ENCODE assay signal across 11 cellular contexts in the genomic region with DNA sequence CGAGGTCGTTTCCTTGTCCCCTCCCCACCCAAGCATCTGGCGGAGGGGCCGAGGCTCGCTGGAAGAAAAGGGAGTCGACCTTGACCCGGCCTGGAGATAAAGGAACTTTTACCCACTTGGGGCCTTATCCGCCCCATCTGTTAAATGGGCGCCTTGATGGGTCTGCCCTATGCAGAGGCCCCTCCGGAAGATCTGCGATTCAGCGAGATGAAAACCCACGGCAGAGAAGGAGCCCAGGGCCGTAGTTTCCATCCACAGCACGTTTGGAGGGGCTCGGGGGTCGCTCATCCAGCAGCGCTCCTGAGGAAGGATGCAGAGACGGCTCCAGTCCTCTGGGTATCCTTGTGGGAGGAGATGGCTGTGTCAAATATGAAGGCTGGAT. TPM values are rescaled to one million over a fixed set of nuclear protein-coding genes. Genes with fewer than 3 reads are reported as not detected.
DNase-seq lines count a peak whose midpoint lies in the region; ATAC-seq and TF ChIP-seq lines count a peak whose summit lies in the region.
"Had no signal": no experiment of that assay in that cellular context is flagged by ENCODE, and none has a peak within 500 bp of the region (broad histone marks: within the 10 kb centered on the region; RNA-seq: fewer than 3 reads in every experiment).

No MANE protein-coding gene starts in this region.

- no peaks in the 10 kb centered on the region for H3K36me3 Mint-ChIP-seq in CD8-positive, alpha-beta T cell
- no peaks in the 10 kb centered on the region for H3K36me3 Mint-ChIP-seq in naive thymus-derived CD8-positive, alpha-beta T cell
- no peaks in the 10 kb centered on the region for H3K36me3 Mint-ChIP-seq in HFFc6 (ENCODE audit: low read depth)

- peak overlapping the region; percentile 83 for H3K4me2 ChIP-seq in MM.1S (ENCODE audit: low read depth, low read length)

- no peak overlapping the region for H3K27ac ChIP-seq in CD8-positive, alpha-beta T cell (ENCODE audit: low read depth, low read length)
- H3K27ac ChIP-seq in MM.1S (ENCODE audit: low read length) = no peak overlapping the region
- peak overlapping the region; percentile 18 for H3K27ac ChIP-seq in effector memory CD4-positive, alpha-beta T cell (ENCODE audit: insufficient read depth, low read length, poor library complexity, severe bottlenecking)
- H3K27ac ChIP-seq: neutrophil, tibial artery had no signal

- CTCF ChIA-PET in CD8-positive, alpha-beta T cell (lab: Charles Lee) = no interaction called here

- no peaks in the 10 kb centered on the region; the same call in 1 of the 2 replicates for H3F3A ChIP-seq in MM.1S (ENCODE audit: insufficient read depth, low read length)

- peaks cover 15% of the 10 kb centered on the region for H3K4me1 ChIP-seq in CD8-positive, alpha-beta T cell (ENCODE audit: insufficient read depth, low read length)
- peaks cover 26% of the 10 kb centered on the region for H3K4me1 ChIP-seq in MM.1S (ENCODE audit: low read length)
- peaks cover 12% of the 10 kb centered on the region for H3K4me1 ChIP-seq in effector memory CD4-positive, alpha-beta T cell (ENCODE audit: control insufficient read depth, insufficient read depth, low read length, poor library complexity, severe bottlenecking)

- H3K9me3 Mint-ChIP-seq in CD8-positive, alpha-beta T cell = no peaks in the 10 kb centered on the region
- H3K9me3 Mint-ChIP-seq in naive thymus-derived CD8-positive, alpha-beta T cell = no peaks in the 10 kb centered on the region
- no peaks in the 10 kb centered on the region for H3K9me3 Mint-ChIP-seq in HFFc6

- no peak for DNase-seq in CD8-positive, alpha-beta T cell
- DNase-seq in MM.1S (no peak), inferior parietal cortex (ENCODE audit: extremely low spot score) (no peak), NOMO-1 treated with DMSO at 0.1 percent for 48 hours (lab: John Stamatoyannopoulos, UW; ENCODE audit: unreplicated experiment) (no peak), HFFc6 (no peak)
- DNase-seq in effector memory CD4-positive, alpha-beta T cell = no peak
- no peak for DNase-seq in naive thymus-derived CD8-positive, alpha-beta T cell
- DNase-seq: NCI-H446 had no signal

- no peaks in the 10 kb centered on the region for H4K20me1 ChIP-seq in MM.1S (ENCODE audit: insufficient read depth, low read length)

- peaks cover 3% of the 10 kb centered on the region for H3K27me3 ChIP-seq in CD8-positive, alpha-beta T cell (ENCODE audit: insufficient read depth, low read length)
- no peaks in the 10 kb centered on the region for H3K27me3 ChIP-seq in MM.1S (replicated peaks; ENCODE audit: insufficient read depth, low read length)
- H3K27me3 ChIP-seq in effector memory CD4-positive, alpha-beta T cell (replicated peaks; ENCODE audit: control insufficient read depth, insufficient read depth, low read length, poor library complexity, severe bottlenecking) = peaks cover 6% of the 10 kb centered on the region

- H3K27me3 Mint-ChIP-seq in CD8-positive, alpha-beta T cell (ENCODE audit: low read depth) = peaks cover 19% of the 10 kb centered on the region
- peaks cover 0 to 9% (median 0%) of the 10 kb centered on the region in 5 donors for H3K27me3 Mint-ChIP-seq in naive thymus-derived CD8-positive, alpha-beta T cell
- peaks cover 37% of the 10 kb centered on the region for H3K27me3 Mint-ChIP-seq in HFFc6 (ENCODE audit: insufficient read depth)

- H3K27ac Mint-ChIP-seq in CD8-positive, alpha-beta T cell = no peak overlapping the region
- H3K27ac Mint-ChIP-seq in naive thymus-derived CD8-positive, alpha-beta T cell = peak overlapping the region in 3 of 10 donors; percentile 25 to 77 (median 48)
- no peak overlapping the region for H3K27ac Mint-ChIP-seq in HFFc6

- peak overlapping the region; percentile 81 for H3K4me3 Mint-ChIP-seq in CD8-positive, alpha-beta T cell
- peak overlapping the region in 9 of 10 donors; percentile 50 to 85 (median 67) for H3K4me3 Mint-ChIP-seq in naive thymus-derived CD8-positive, alpha-beta T cell
- no peak overlapping the region for H3K4me3 Mint-ChIP-seq in HFFc6

- H3K9me2 ChIP-seq in MM.1S (replicated peaks; ENCODE audit: insufficient read depth, low read length) = no peaks in the 10 kb centered on the region

- intact Hi-C loops in CD8-positive, alpha-beta T cell (cut with DNase I, micrococcal nuclease) = no loop called here

- POLR2A ChIA-PET in CD8-positive, alpha-beta T cell (lab: Charles Lee) = no interaction called here
- POLR2A ChIA-PET in naive thymus-derived CD8-positive, alpha-beta T cell (lab: Charles Lee) = interaction anchor here (1.7 kb wide), 1 partner anchor 75 kb away, joined by 5 read pairs; no protein-coding TSS in a partner anchor

- no peaks in the 10 kb centered on the region for H3K79me2 ChIP-seq in MM.1S (ENCODE audit: low read length)

- peak overlapping the region; percentile 47; the same call in 1 of the 2 replicates for H2AFZ ChIP-seq in MM.1S (ENCODE audit: low read length)

- no peaks in the 10 kb centered on the region for H3K9me3 ChIP-seq in CD8-positive, alpha-beta T cell (ENCODE audit: low read length)
- no peaks in the 10 kb centered on the region for H3K9me3 ChIP-seq in MM.1S (replicated peaks; ENCODE audit: insufficient read depth, low read length)
- H3K9me3 ChIP-seq in effector memory CD4-positive, alpha-beta T cell (ENCODE audit: control insufficient read depth, low read length) = no peaks in the 10 kb centered on the region
- H3K9me3 ChIP-seq: neutrophil, tibial artery had no signal

- H3K9ac ChIP-seq in MM.1S (ENCODE audit: low read length) = peak overlapping the region; percentile 46; the same call in 1 of the 2 replicates

- ATAC-seq in CD8-positive, alpha-beta T cell = no peak
- ATAC-seq in naive thymus-derived CD8-positive, alpha-beta T cell = no peak
- ATAC-seq in GM19467 (IDR thresholded peaks at IDR 0.05; ENCODE audit: unreplicated experiment) = no peak

- H3K4me3 ChIP-seq in CD8-positive, alpha-beta T cell (ENCODE audit: low read depth, low read length) = peak overlapping the region; percentile 41
- H3K4me3 ChIP-seq in MM.1S (ENCODE audit: low read length) = peak overlapping the region; percentile 63
- peak overlapping the region; percentile 49 for H3K4me3 ChIP-seq in effector memory CD4-positive, alpha-beta T cell (ENCODE audit: insufficient read depth, low read depth, low read length, poor library complexity, severe bottlenecking)
- H3K4me3 ChIP-seq: tibial artery had no signal

- no peak for TF ChIP-seq CTCF in CD8-positive, alpha-beta T cell (IDR thresholded peaks at IDR 0.05)
- TF ChIP-seq CTCF in MM.1S (IDR thresholded peaks at IDR 0.05; ENCODE audit: low read length) (no peak), HFFc6 (IDR thresholded peaks at IDR 0.05) (no peak)

- peaks cover 18% of the 10 kb centered on the region for H3K4me1 Mint-ChIP-seq in CD8-positive, alpha-beta T cell (ENCODE audit: low read depth)
- H3K4me1 Mint-ChIP-seq in naive thymus-derived CD8-positive, alpha-beta T cell = peaks cover 7 to 22% (median 14%) of the 10 kb centered on the region in 4 donors
- H3K4me1 Mint-ChIP-seq in HFFc6 (ENCODE audit: low read depth) = peaks cover 15% of the 10 kb centered on the region

- no peaks in the 10 kb centered on the region for H3K36me3 ChIP-seq in CD8-positive, alpha-beta T cell (ENCODE audit: insufficient read depth, low read length)
- H3K36me3 ChIP-seq in MM.1S (replicated peaks; ENCODE audit: insufficient read depth, low read length) = no peaks in the 10 kb centered on the region
- H3K36me3 ChIP-seq in effector memory CD4-positive, alpha-beta T cell (ENCODE audit: control insufficient read depth, insufficient read depth, low read length) = no peaks in the 10 kb centered on the region
- H3K36me3 ChIP-seq: neutrophil, tibial artery had no signal

RNA-seq across cellular contexts. Expression of a gene that starts 0.5 kb away (rescaled TPM):
- total RNA-seq in CD8-positive, alpha-beta T cell = under 1 TPM; 0.08 to 0.11 TPM
- under 1 TPM in 1 of 2 experiments, not detected in 1; 0.21 TPM for total RNA-seq in naive thymus-derived CD8-positive, alpha-beta T cell
- polyA plus RNA-seq in naive thymus-derived CD8-positive, alpha-beta T cell = under 1 TPM in 2 of 3 donors, not detected in 1; 0.03 to 0.09 TPM
- total RNA-seq in HFFc6 (2021; fragmentation: NEBNext Ultra II Directional; extraction: Animal tissue kit (Norgen Biotek cat#: 25700)) = not detected

RNA-seq across cellular contexts. Expression of a gene that starts 53.8 kb away (rescaled TPM):
- 100 to 1,000 TPM; 129 to 130 TPM for total RNA-seq in CD8-positive, alpha-beta T cell
- 100 to 1,000 TPM; 212 to 217 TPM for total RNA-seq in naive thymus-derived CD8-positive, alpha-beta T cell
- polyA plus RNA-seq in naive thymus-derived CD8-positive, alpha-beta T cell = 100 to 1,000 TPM; 103 to 152 (median 150) TPM
- 10 to 100 TPM; 11.9 to 14.5 (median 12.9) TPM for total RNA-seq in HFFc6 (2021; fragmentation: NEBNext Ultra II Directional; extraction: Animal tissue kit (Norgen Biotek cat#: 25700))

Comparison
In these comparisons a context has a peak if more than half of its experiments do, and no peak if none do; other contexts are left out.
1. RNA of a gene that starts 53.8 kb away (total RNA-seq): 212 to 217 TPM in naive thymus-derived CD8-positive, alpha-beta T cell and 129 to 130 TPM in CD8-positive, alpha-beta T cell; 11.9 to 14.5 TPM in HFFc6; every median in the first group is over 4 times any median in the second.
2. Peak in every context shown above with its lines, with median percentiles within 50 percentile points of each other: H3K4me3 ChIP-seq.